ENCODE assay signal across 11 cellular contexts in the genomic region with DNA sequence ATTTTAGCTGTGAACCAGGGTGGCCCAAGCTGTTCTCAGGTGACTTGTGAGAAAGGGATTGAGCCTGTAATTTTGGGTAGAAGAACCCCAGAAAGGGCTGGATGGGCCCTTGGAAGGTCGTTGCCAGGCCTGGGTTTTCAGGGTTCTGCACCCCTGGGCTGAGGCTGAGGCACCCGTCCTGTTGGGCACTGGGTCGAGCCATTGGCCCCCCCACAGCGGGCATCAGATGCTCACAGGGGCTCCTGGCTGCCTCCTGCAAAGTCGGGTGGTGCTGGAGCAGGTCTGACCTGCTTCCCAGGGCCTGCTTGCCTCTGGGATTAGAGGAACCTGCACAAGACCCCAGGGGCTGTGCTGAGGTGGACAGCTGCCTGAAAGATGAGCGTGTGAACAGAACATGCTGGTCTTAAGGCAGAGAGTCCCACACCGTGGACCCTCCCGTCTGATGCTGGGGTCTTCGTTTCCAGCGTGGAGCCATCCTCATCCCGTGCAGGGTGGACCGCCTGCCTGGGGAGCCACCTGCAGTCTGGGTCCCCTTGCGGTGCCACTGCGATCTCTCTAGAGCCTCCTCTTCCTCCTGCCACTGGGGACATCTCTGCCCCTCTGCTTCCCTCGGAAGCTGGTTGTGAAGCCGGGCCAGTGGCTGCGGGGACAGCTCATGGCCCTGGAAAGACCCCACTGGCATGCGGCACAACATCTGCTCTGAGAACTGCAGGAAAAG.
"Had no signal": no experiment of that assay in that cellular context is flagged by ENCODE, and none has a peak within 500 bp of the region (broad histone marks: within the 10 kb centered on the region; RNA-seq: fewer than 3 reads in every experiment).

No MANE protein-coding gene starts in this region.

- H3K4me3 ChIP-seq: prostate gland, right lobe of liver had no signal

- H3K9me3 ChIP-seq: prostate gland, right lobe of liver, suprapubic skin had no signal

- H3K27ac ChIP-seq: prostate gland, suprapubic skin, VCaP had no signal

- DNase-seq: activated CD4-positive, alpha-beta T cell treated with anti-CD3 and anti-CD28 coated beads for 4 hours; activated naive CD4-positive, alpha-beta T cell treated with Interleukin-2 at 50 U/mL for 16 hours; caudate nucleus; stimulated activated CD4-positive, alpha-beta T cell treated with anti-CD3 and anti-CD28 coated beads, Interleukin-2, amount 100 ng/mL, for 24 hours; stimulated activated naive CD4-positive, alpha-beta T cell treated with Interleukin-2 at 50 U/mL for 16 hours; T1000 had no signal

- H3K36me3 ChIP-seq: prostate gland, right lobe of liver, suprapubic skin had no signal

- ATAC-seq: activated CD8-positive, alpha-beta T cell treated with anti-CD3 and anti-CD28 coated beads, Interleukin-2, amount 10 ng/mL, durations not matched to agents 7 days and 5 days; right lobe of liver had no signal
